ENCODE assay signal across 34 cellular contexts in genomic region chr1:235646463-235646862, GRCh38. TPM values are rescaled to one million over a fixed set of nuclear protein-coding genes. Genes with fewer than 3 reads are reported as not detected.
DNase-seq lines count a peak whose midpoint lies in the region; ATAC-seq, FAIRE-seq and TF ChIP-seq lines count a peak whose summit lies in the region.
"Had no signal": no experiment of that assay in that cellular context is flagged by ENCODE, and none has a peak within 500 bp of the region (broad histone marks: within the 10 kb centered on the region; RNA-seq: fewer than 3 reads in every experiment).

No MANE protein-coding gene starts in this region.

- H3K9ac ChIP-seq in SK-N-SH, result no peak overlapping the region
- H3K9ac ChIP-seq in H1 (replicated peaks in 1 of 4; ENCODE audit: extremely low read depth in 1 of 4, low read depth in 3 of 4, low read length in 3 of 4), result no peak overlapping the region

- H3K4me3 ChIP-seq in SK-N-SH (ENCODE audit: low read depth in 2 of 2, low read length in 1 of 2) (no peak overlapping the region), H1 (ENCODE audit: extremely low read depth in 1 of 4, insufficient read depth in 2 of 4, low read depth in 3 of 4, low read length in 4 of 4) (no peak overlapping the region), sigmoid colon (no peak overlapping the region)
- H3K4me3 ChIP-seq: A549, lung, PC-9, smooth muscle cell, suprapubic skin, upper lobe of right lung had no signal

- H4K5ac ChIP-seq in H1 (ENCODE audit: insufficient read length, low read depth, low read length), result no peak overlapping the region

- H2BK12ac ChIP-seq in H1 (ENCODE audit: low read depth, low read length), result no peak overlapping the region

- H3F3A ChIP-seq in SK-N-SH (replicated peaks; ENCODE audit: insufficient read depth), result peaks cover 4% of the 10 kb centered on the region

- no peak overlapping the region for H3K4ac ChIP-seq in H1 (replicated peaks; ENCODE audit: insufficient read length, low read depth, low read length)

- H3K4me1 ChIP-seq in SK-N-SH (ENCODE audit: control insufficient read depth in 1 of 2, insufficient read depth in 2 of 2, low read depth in 1 of 2, low read length in 1 of 2) (peaks cover 0 to 45% of the 10 kb centered on the region in 2 experiments; a peak in 2 of 4 replicates), H1 (replicated peaks in 1 of 4; ENCODE audit: control insufficient read depth in 3 of 4, insufficient read depth in 4 of 4, low read length in 3 of 4) (peaks cover 22 to 55% (median 28%) of the 10 kb centered on the region in 4 experiments), sigmoid colon (peaks cover 0 to 29% (median 26%) of the 10 kb centered on the region in 4 donors)

- H3K36me3 ChIP-seq in SK-N-SH (replicated peaks in 1 of 2; ENCODE audit: control insufficient read depth in 1 of 2, insufficient read depth in 2 of 2, low read length in 1 of 2), result no peaks in the 10 kb centered on the region
- no peaks in the 10 kb centered on the region for H3K36me3 ChIP-seq in H1 (ENCODE audit: control insufficient read depth in 2 of 4, insufficient read depth in 4 of 4, low read length in 3 of 4)
- no peaks in the 10 kb centered on the region for H3K36me3 ChIP-seq in sigmoid colon
- H3K36me3 ChIP-seq: suprapubic skin, upper lobe of right lung had no signal

- no peak overlapping the region for H3K4me2 ChIP-seq in SK-N-SH
- no peak overlapping the region for H3K4me2 ChIP-seq in H1 (ENCODE audit: insufficient read depth in 1 of 2, low read depth in 2 of 2, low read length in 2 of 2)
- H3K4me2 ChIP-seq: A549, PC-9, smooth muscle cell had no signal

- no peak overlapping the region for H3K18ac ChIP-seq in H1 (ENCODE audit: extremely low read depth, low read length)

- DNase-seq in SK-N-SH (peak; percentile 39), NCI-H146 treated with DMSO at 0.1 percent for 48 hours (lab: John Stamatoyannopoulos, UW; ENCODE audit: unreplicated experiment) (peak; percentile 5), H1 (ENCODE audit: low read depth in 1 of 2, low spot score in 2 of 2) (no peak), sigmoid colon (peak; percentile 28), NCI-H774 (lab: John Stamatoyannopoulos, UW) (no peak), putamen (ENCODE audit: low spot score) (no peak)
- DNase-seq: activated CD8-positive, alpha-beta T cell treated with anti-CD3 and anti-CD28 coated beads for 36 hours; activated effector memory CD4-positive, alpha-beta T cell treated with Interleukin-2 at 50 U/mL for 16 hours; AML-193; anterior cingulate cortex; DMS153; H7; KBM-7; naive thymus-derived CD8-positive, alpha-beta T cell; NCI-H1105; NCI-H1930; PC-9; stimulated activated CD4-positive, alpha-beta T cell treated with anti-CD3 and anti-CD28 coated beads, Interleukin-1b, Interleukin-23, amount 100 ng/mL, for 48 hours; stimulated activated naive CD4-positive, alpha-beta T cell treated with Interleukin-2 at 50 U/mL for 16 hours; T-helper 2 cell; upper lobe of right lung had no signal

- no peak for ATAC-seq in SK-N-SH treated with all-trans-retinoic acid at 6 μM for 48 hours
- ATAC-seq in GM21529 (IDR thresholded peaks at IDR 0.05; ENCODE audit: unreplicated experiment), result no peak
- ATAC-seq: A549; activated CD4-positive, CD25-positive, alpha-beta regulatory T cell treated with anti-CD3 and anti-CD28 coated beads, Interleukin-2, amount 50 U/mL, for 24 hours; activated CD8-positive, alpha-beta T cell treated with anti-CD3 and anti-CD28 coated beads for 36 hours; activated naive CD4-positive, alpha-beta T cell treated with anti-CD3 and anti-CD28 coated beads, Interleukin-2, amount 50 U/mL, for 72 hours; naive thymus-derived CD8-positive, alpha-beta T cell; upper lobe of right lung had no signal

- no peak overlapping the region for H3K14ac ChIP-seq in H1 (ENCODE audit: insufficient read length)

- H2AFZ ChIP-seq in SK-N-SH (ENCODE audit: low read depth) (no peak overlapping the region), H1 (ENCODE audit: low read length) (no peak overlapping the region)
- H2AFZ ChIP-seq: PC-9 had no signal

- no peak overlapping the region for H2BK15ac ChIP-seq in H1 (ENCODE audit: low read length)

- no peak for TF ChIP-seq POLR2A in H1 (IDR thresholded peaks at IDR 0.05; ENCODE audit: control extremely low read depth in 1 of 2, low read depth in 2 of 2, low read length in 2 of 2)
- TF ChIP-seq POLR2A in sigmoid colon (IDR thresholded peaks at IDR 0.05), result no peak

- TF ChIP-seq EP300 in SK-N-SH (IDR thresholded peaks at IDR 0.05; ENCODE audit: borderline replicate concordance in 1 of 2, low read depth in 1 of 2, low read length in 1 of 2) (no peak), H1 (IDR thresholded peaks at IDR 0.05; ENCODE audit: borderline replicate concordance in 1 of 2, low read depth in 2 of 2, low read length in 2 of 2) (no peak), sigmoid colon (IDR thresholded peaks at IDR 0.05) (no peak)

- no peaks in the 10 kb centered on the region; the same call in 1 of the 2 replicates for H3K79me1 ChIP-seq in H1 (ENCODE audit: low read depth, low read length)

- POLR2A ChIA-PET in SK-N-SH (lab: Yijun Ruan, JAX), result interaction anchor here (1.4 kb wide), 1 partner anchor 93 kb away, joined by 3 read pairs; no protein-coding TSS in a partner anchor
- POLR2A ChIA-PET in H1 (lab: Charles Lee; ENCODE audit: partially characterized antibody), result interaction anchor here (1.0 to 1.3 kb wide), 2 partner anchors 11 to 63 kb away, joined by 3 to 7 read pairs; no protein-coding TSS in a partner anchor

- H3K9me3 ChIP-seq in SK-N-SH, result no peaks in the 10 kb centered on the region
- no peaks in the 10 kb centered on the region for H3K9me3 ChIP-seq in H1 (ENCODE audit: insufficient read depth in 2 of 2, low read depth in 1 of 2, low read length in 1 of 2)
- no peaks in the 10 kb centered on the region for H3K9me3 ChIP-seq in sigmoid colon
- H3K9me3 ChIP-seq: A549, suprapubic skin, upper lobe of right lung had no signal

- no peak for TF ChIP-seq RAD21 in SK-N-SH (IDR thresholded peaks at IDR 0.05; ENCODE audit: low read length)
- TF ChIP-seq RAD21 in H1 (IDR thresholded peaks at IDR 0.05 in 1 of 2, conservative IDR thresholded peaks at IDR 0.05 in 1 of 2; ENCODE audit: low read depth in 2 of 2, low read length in 2 of 2), result no peak

- intact Hi-C loops in sigmoid colon (cut with DNase I), result no loop called here

- TF ChIP-seq CTCF in SK-N-SH (IDR thresholded peaks at IDR 0.05) (no peak), H1 (IDR thresholded peaks at IDR 0.05; ENCODE audit: control extremely low read depth in 1 of 3, insufficient read depth in 1 of 3, low read depth in 1 of 3, low read length in 3 of 3) (no peak), sigmoid colon (IDR thresholded peaks at IDR 0.05) (no peak)

- no peak overlapping the region for H2BK20ac ChIP-seq in H1 (ENCODE audit: low read length)

- H3K27me3 ChIP-seq in SK-N-SH (ENCODE audit: insufficient read depth) (peaks cover 10% of the 10 kb centered on the region; the same call in 1 of the 2 replicates), H1 (replicated peaks in 1 of 4; ENCODE audit: control insufficient read depth in 3 of 4, extremely low read depth in 1 of 4, insufficient read depth in 3 of 4, low read length in 3 of 4) (no peaks in the 10 kb centered on the region), sigmoid colon (peaks cover 25 to 78% (median 33%) of the 10 kb centered on the region in 3 donors)

- H2AK5ac ChIP-seq in H1 (ENCODE audit: low read depth, low read length), result no peak overlapping the region

- peak overlapping the region; percentile 15; the same call in 1 of the 2 replicates for H4K8ac ChIP-seq in H1 (ENCODE audit: extremely low read depth, insufficient read depth, low read length)

- no peak for FAIRE-seq in H1 (lab: Jason Lieb, UNC)
- FAIRE-seq: A549, bronchial epithelial cell, endothelial cell of umbilical vein, frontal cortex, GM12891 had no signal

- H2BK120ac ChIP-seq in H1 (replicated peaks; ENCODE audit: low read depth, low read length), result no peak overlapping the region

- peaks cover 19% of the 10 kb centered on the region for H3K23me2 ChIP-seq in H1 (ENCODE audit: low read depth, low read length)

- H3K79me2 ChIP-seq in SK-N-SH (ENCODE audit: insufficient read depth) (no peaks in the 10 kb centered on the region), H1 (ENCODE audit: control insufficient read depth in 1 of 2, insufficient read depth in 2 of 2, low read length in 2 of 2) (peaks cover 0 to 60% of the 10 kb centered on the region in 2 experiments; a peak in 2 of 4 replicates)

- WGBS in SK-N-SH (ENCODE audit: low lambda C conversion rate), result 81% methylated on average over 9 of the region's 9 CpGs
- WGBS in H1 (ENCODE audit: extremely low coverage in 1 of 2, insufficient coverage in 1 of 2, insufficient read length in 1 of 2, insufficient replicate concordance in 2 of 2, low coverage in 1 of 2, low lambda C conversion rate in 2 of 2, missing lambda C conversion rate in 1 of 2), 2 experiments, result 91% methylated on average over 9 of the region's 9 CpGs; no CpG with 5 or more reads in 1 of the 2 experiments
- WGBS in sigmoid colon, 2 donors, result 90 to 91% methylated on average over 9 of the region's 9 CpGs

- H3K23ac ChIP-seq in H1 (ENCODE audit: insufficient read length), result no peak overlapping the region

- CTCF ChIA-PET in SK-N-SH (lab: Yijun Ruan, JAX), result interaction anchor here (1.0 to 1.5 kb wide), 5 partner anchors 12 to 335 kb away, joined by 3 to 6 read pairs (median 3); partner anchors contain the start of gene B3GALNT2
- CTCF ChIA-PET in H1 (lab: Charles Lee; ENCODE audit: partially characterized antibody), result interaction anchor here (0.6 to 2.4 kb wide), 10 partner anchors 11 to 448 kb away, joined by 3 to 12 read pairs (median 4); no protein-coding TSS in a partner anchor

- no peak overlapping the region for H2BK5ac ChIP-seq in H1 (ENCODE audit: low read depth, low read length)

- H3K56ac ChIP-seq in H1 (replicated peaks; ENCODE audit: insufficient read length, low read depth, low read length), result no peak overlapping the region

- H3K27ac ChIP-seq in SK-N-SH (ENCODE audit: low read depth in 2 of 2, low read length in 1 of 2) (peak overlapping the region in 1 of 2 experiments; percentile 26; a peak in 2 of 4 replicates), H1 (ENCODE audit: low read depth, low read length) (no peak overlapping the region), sigmoid colon (no peak overlapping the region)
- H3K27ac ChIP-seq: A549, PC-9, suprapubic skin, upper lobe of right lung had no signal

- H4K20me1 ChIP-seq in SK-N-SH (ENCODE audit: insufficient read depth) (no peaks in the 10 kb centered on the region), H1 (replicated peaks in 1 of 2; ENCODE audit: control insufficient read depth in 1 of 2, insufficient read depth in 2 of 2, low read length in 2 of 2) (peaks cover 9 to 10% of the 10 kb centered on the region in 2 experiments)

- H3K9me2 ChIP-seq in SK-N-SH, result no peaks in the 10 kb centered on the region

- H4K91ac ChIP-seq in H1 (replicated peaks; ENCODE audit: insufficient read length, low read length), result no peak overlapping the region

RNA-seq across cellular contexts. Expression of gene GNG4, which starts 3.1 kb away (rescaled TPM):
- 1.6 and 2.8 TPM in 2 replicates for polyA plus RNA-seq in SK-N-SH (2012; rRNA removed)
- polyA plus RNA-seq in SK-N-SH (2012; cell fraction: cytosol; rRNA removed), result 2.9 and 4.7 TPM in 2 replicates
- 0.50 and 0.96 TPM in 2 replicates for polyA plus RNA-seq in SK-N-SH (2012; cell fraction: nucleus; rRNA removed)
- 96.5 and 96.8 TPM in 2 replicates for total RNA-seq in H1 (2021; fragmentation: NEBNext Ultra II Directional; extraction: Animal tissue kit (Norgen Biotek cat#: 25700))
- polyA plus RNA-seq in H1 (2011; rRNA removed), result 95.5 and 121 TPM in 2 replicates
- 90.5 TPM for polyA plus RNA-seq in H1 (2011; cell fraction: cytosol; rRNA removed)
- 63.4 TPM for polyA plus RNA-seq in H1 (2011; cell fraction: nucleus; rRNA removed)
- 68.1 to 92.9 TPM (median 76.7 TPM) in 4 replicates for polyA plus RNA-seq in H1 (2012, experiment 1 of 2)
- polyA plus RNA-seq in H1 (2012, experiment 2 of 2), result 94.3 TPM
- polyA plus RNA-seq in H1 (2013, experiment 1 of 2), result 57.1 TPM
- 59.0 TPM for polyA plus RNA-seq in H1 (2013, experiment 2 of 2)
- 81.3 and 104 TPM in 2 replicates for polyA minus RNA-seq in H1 (2011; rRNA and poly(A)+ RNA removed)
- 48.2 TPM for polyA minus RNA-seq in H1 (2011; cell fraction: cytosol; rRNA and poly(A)+ RNA removed)
- polyA minus RNA-seq in H1 (2011; cell fraction: nucleus; rRNA and poly(A)+ RNA removed), result 19.7 TPM
- total RNA-seq in sigmoid colon, result 1 to 10 TPM; 1.5 to 3.9 (median 2.8) TPM
- polyA plus RNA-seq in sigmoid colon, result 10 to 100 TPM in 2 of 3 donors, 1 to 10 TPM in 1; 5.2 to 31.9 (median 10.8) TPM
- total RNA-seq: bronchial epithelial cell; CD4-positive, alpha-beta T cell; endothelial cell of umbilical vein; naive thymus-derived CD8-positive, alpha-beta T cell; upper lobe of right lung had no signal
- polyA plus RNA-seq: naive thymus-derived CD8-positive, alpha-beta T cell had no signal

Comparison
In these comparisons a context has a peak if more than half of its experiments do, and no peak if none do; other contexts are left out.
1. DNase-seq: peak in SK-N-SH (single experiment), NCI-H146 treated with DMSO at 0.1 percent for 48 hours (single experiment) and sigmoid colon (single experiment); none in H1 (0 of 2), NCI-H774 (single experiment) and putamen (single experiment).